In the genomic region with DNA sequence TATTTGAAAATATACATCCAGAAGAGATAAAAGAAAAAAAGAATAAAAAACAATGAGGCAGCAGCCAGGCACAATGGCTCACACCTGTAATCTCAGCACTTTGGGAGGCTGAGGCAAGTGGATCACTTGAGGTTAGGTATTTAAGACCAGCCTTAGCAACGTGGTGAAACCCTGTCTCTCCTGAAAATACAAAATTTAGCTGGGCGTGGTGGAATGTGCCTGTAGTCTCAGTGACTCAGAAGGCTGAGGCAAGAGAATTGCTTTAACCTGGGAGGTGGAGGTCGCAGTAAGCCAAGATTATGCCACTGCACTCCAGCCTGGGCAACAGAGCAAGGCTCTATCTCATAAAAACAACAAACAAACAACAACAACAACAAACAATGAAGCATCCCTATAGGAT, we compare ENCODE assay signal across 31 cellular contexts.
DNase-seq lines count a peak whose midpoint lies in the region; ATAC-seq and TF ChIP-seq lines count a peak whose summit lies in the region.
"Had no signal": no experiment of that assay in that cellular context is flagged by ENCODE, and none has a peak within 500 bp of the region (broad histone marks: within the 10 kb centered on the region; RNA-seq: fewer than 3 reads in every experiment).

No MANE protein-coding gene starts in this region.

- H3K9me3 ChIP-seq in GM23248 (ENCODE audit: low read depth) = peaks cover 5% of the 10 kb centered on the region
- no peaks in the 10 kb centered on the region; the same call in 1 of the 2 replicates for H3K9me3 ChIP-seq in PC-3 (ENCODE audit: low read length)
- no peaks in the 10 kb centered on the region for H3K9me3 ChIP-seq in trophoblast cell (ENCODE audit: insufficient read depth, low read depth, low read length)
- H3K9me3 ChIP-seq: SJSA1 had no signal

- BruUV-seq in PC-3 (replicated peaks; lab: Mats Ljungman, UMichigan) = no TSS peak

- H3F3A ChIP-seq in GM23248 (ENCODE audit: insufficient read depth) = peaks cover 7% of the 10 kb centered on the region; the same call in 1 of the 2 replicates
- H3F3A ChIP-seq in PC-3 (ENCODE audit: low read length, unreplicated experiment) = no peaks in the 10 kb centered on the region

- H2BK120ac ChIP-seq in trophoblast cell (ENCODE audit: insufficient read depth, low read length, poor library complexity) = no peak overlapping the region

- ATAC-seq in PC-3 (peak; percentile 64), esophagus mucosa (peak; percentile 72)
- no peak for ATAC-seq in activated CD8-positive, alpha-beta T cell treated with anti-CD3 and anti-CD28 coated beads for 36 hours
- ATAC-seq: right cardiac atrium, WTC11 had no signal

- peak overlapping the region; percentile 33; the same call in 1 of the 2 replicates for H2AFZ ChIP-seq in GM23248
- no peak overlapping the region for H2AFZ ChIP-seq in PC-3 (ENCODE audit: low read length)
- no peak overlapping the region for H2AFZ ChIP-seq in trophoblast cell (ENCODE audit: insufficient read depth, low read length, poor library complexity)

- no peak overlapping the region for H3K4ac ChIP-seq in trophoblast cell (ENCODE audit: low read depth, low read length)

- DNase-seq in GM23248 (peak; percentile 39), PC-3 (peak; percentile 63), trophoblast cell (peak; percentile 71 to 89), NCI-H446 treated with DMSO at 0.1 percent for 48 hours (lab: John Stamatoyannopoulos, UW) (no peak), NCI-H345 treated with DMSO at 0.1 percent for 48 hours (lab: John Stamatoyannopoulos, UW; ENCODE audit: unreplicated experiment) (no peak), COLO829 (ENCODE audit: low spot score) (no peak)
- no peak for DNase-seq in activated CD8-positive, alpha-beta T cell treated with anti-CD3 and anti-CD28 coated beads for 36 hours
- DNase-seq: activated CD4-positive, alpha-beta T cell treated with anti-CD3 and anti-CD28 coated beads, Interleukin-2, amount 10 ng/mL, durations not matched to agents 7 days and 5 days; activated effector memory CD4-positive, alpha-beta T cell treated with anti-CD3 and anti-CD28 coated beads, Interleukin-2, amount 50 U/mL, for 16 hours; activated naive CD8-positive, alpha-beta T cell treated with anti-CD3 and anti-CD28 coated beads for 36 hours; activated T-cell treated with anti-CD3 and anti-CD28 coated beads, Interleukin-2, amount 50 U/mL, for 24 hours; anterior cingulate cortex; CD8-positive, alpha-beta memory T cell; DMS153; effector CD4-positive, alpha-beta T cell; KBM-7; midbrain; naive B cell; NCI-H1417 treated with DMSO at 0.1 percent for 48 hours; NCI-H2081 treated with DMSO at 0.1 percent for 48 hours; NCI-H82; posterior cingulate gyrus; right cardiac atrium; stimulated activated CD4-positive, alpha-beta T cell treated with anti-CD3 and anti-CD28 coated beads, Interleukin-12 subunit alpha, Interleukin-12 subunit beta, amount 100 ng/mL, for 4 hours; stimulated activated CD4-positive, alpha-beta T cell treated with anti-CD3 and anti-CD28 coated beads, Interleukin-2, amount 100 ng/mL, for 48 hours; T1000; transverse colon had no signal

- no peak overlapping the region for H2BK12ac ChIP-seq in trophoblast cell (ENCODE audit: low read length)

- TF ChIP-seq CTCF in PC-3 (conservative IDR thresholded peaks at IDR 0.05; ENCODE audit: low read depth, low read length) = no peak
- no peak for TF ChIP-seq CTCF in activated CD8-positive, alpha-beta T cell treated with anti-CD3 and anti-CD28 coated beads for 36 hours (IDR thresholded peaks at IDR 0.05)

- H3K4me3 ChIP-seq in GM23248 (no peak overlapping the region), PC-3 (ENCODE audit: low read length) (no peak overlapping the region), trophoblast cell (ENCODE audit: low read depth, low read length) (no peak overlapping the region)
- H3K4me3 ChIP-seq: cardiac muscle cell, SJSA1, transverse colon had no signal

- no peak overlapping the region for H4K91ac ChIP-seq in trophoblast cell (ENCODE audit: low read depth, low read length)

- H3K27me3 ChIP-seq in GM23248 (replicated peaks; ENCODE audit: insufficient read depth) (no peaks in the 10 kb centered on the region), PC-3 (ENCODE audit: low read length) (no peaks in the 10 kb centered on the region), trophoblast cell (ENCODE audit: insufficient read depth, low read length) (no peaks in the 10 kb centered on the region)
- H3K27me3 ChIP-seq: cardiac muscle cell, SJSA1, transverse colon had no signal

- no peak overlapping the region for H3K4me3 Mint-ChIP-seq in activated CD8-positive, alpha-beta T cell treated with anti-CD3 and anti-CD28 coated beads for 36 hours
- H3K4me3 Mint-ChIP-seq: activated CD4-positive, alpha-beta T cell treated with anti-CD3 and anti-CD28 coated beads, Interleukin-2, amount 10 ng/mL, durations not matched to agents 7 days and 5 days; activated naive CD8-positive, alpha-beta T cell treated with anti-CD3 and anti-CD28 coated beads for 36 hours; activated T-cell treated with anti-CD3 and anti-CD28 coated beads, Interleukin-2, amount 50 U/mL, for 24 hours; CD8-positive, alpha-beta memory T cell; naive B cell; WTC11 had no signal

- H3K36me3 ChIP-seq in GM23248 (ENCODE audit: low read depth) = no peaks in the 10 kb centered on the region
- no peaks in the 10 kb centered on the region for H3K36me3 ChIP-seq in PC-3 (ENCODE audit: low read depth, low read length)
- no peaks in the 10 kb centered on the region for H3K36me3 ChIP-seq in trophoblast cell (ENCODE audit: control insufficient read depth in 1 of 2, insufficient read depth in 2 of 2, low read length in 2 of 2)
- H3K36me3 ChIP-seq: cardiac muscle cell, SJSA1, transverse colon had no signal

- H3K4me2 ChIP-seq in GM23248 (ENCODE audit: unreplicated experiment) = no peak overlapping the region
- no peak overlapping the region for H3K4me2 ChIP-seq in PC-3 (ENCODE audit: low read length)
- no peak overlapping the region for H3K4me2 ChIP-seq in trophoblast cell (ENCODE audit: low read length)

- H2BK5ac ChIP-seq in trophoblast cell (ENCODE audit: low read depth, low read length, poor library complexity) = no peak overlapping the region

- H3K27ac ChIP-seq in GM23248 (peak overlapping the region; percentile 44; the same call in 1 of the 2 replicates), PC-3 (ENCODE audit: low read length) (0 out of 2 replicates have a peak overlapping the region, but pooled peaks have one; percentile 9), trophoblast cell (ENCODE audit: low read depth, low read length) (no peak overlapping the region)
- H3K27ac ChIP-seq: cardiac muscle cell, SJSA1, transverse colon had no signal

- no peak overlapping the region for H2AK5ac ChIP-seq in trophoblast cell (ENCODE audit: low read length)

- no peak overlapping the region for H3K27ac Mint-ChIP-seq in activated CD8-positive, alpha-beta T cell treated with anti-CD3 and anti-CD28 coated beads for 36 hours
- H3K27ac Mint-ChIP-seq: activated CD4-positive, alpha-beta T cell treated with anti-CD3 and anti-CD28 coated beads, Interleukin-2, amount 10 ng/mL, durations not matched to agents 7 days and 5 days; activated naive CD8-positive, alpha-beta T cell treated with anti-CD3 and anti-CD28 coated beads for 36 hours; activated T-cell treated with anti-CD3 and anti-CD28 coated beads, Interleukin-2, amount 50 U/mL, for 24 hours; CD8-positive, alpha-beta memory T cell; naive B cell; WTC11 had no signal

- H4K20me1 ChIP-seq in GM23248 (ENCODE audit: insufficient read depth) = no peaks in the 10 kb centered on the region
- H4K20me1 ChIP-seq in PC-3 (ENCODE audit: low read length) = no peaks in the 10 kb centered on the region

- CTCF ChIA-PET in PC-3 (lab: Charles Lee) = interaction anchor here (0.6 kb wide), 1 partner anchor 44 kb away, joined by 3 read pairs; no protein-coding TSS in a partner anchor
- CTCF ChIA-PET in activated CD8-positive, alpha-beta T cell treated with anti-CD3 and anti-CD28 coated beads for 36 hours (lab: Charles Lee) = no interaction called here

- intact Hi-C loops in PC-3 (cut with micrococcal nuclease) = no loop called here
- intact Hi-C loops in activated CD8-positive, alpha-beta T cell treated with anti-CD3 and anti-CD28 coated beads for 36 hours (cut with micrococcal nuclease) = no loop called here

- H3K23ac ChIP-seq in trophoblast cell (ENCODE audit: low read length) = no peak overlapping the region

- no peaks in the 10 kb centered on the region for H3K36me3 Mint-ChIP-seq in activated CD8-positive, alpha-beta T cell treated with anti-CD3 and anti-CD28 coated beads for 36 hours (ENCODE audit: low read depth)

- H3K27me3 Mint-ChIP-seq in activated CD8-positive, alpha-beta T cell treated with anti-CD3 and anti-CD28 coated beads for 36 hours = no peaks in the 10 kb centered on the region
- H3K27me3 Mint-ChIP-seq: activated naive CD8-positive, alpha-beta T cell treated with anti-CD3 and anti-CD28 coated beads for 36 hours had no signal

- no peak overlapping the region for H4K8ac ChIP-seq in trophoblast cell (ENCODE audit: low read depth, low read length)

- H3K14ac ChIP-seq in trophoblast cell (ENCODE audit: low read length) = no peak overlapping the region

- POLR2A ChIA-PET in PC-3 (lab: Charles Lee; ENCODE audit: unreplicated experiment) = no interaction called here
- POLR2A ChIA-PET in activated CD8-positive, alpha-beta T cell treated with anti-CD3 and anti-CD28 coated beads for 36 hours (lab: Charles Lee) = no interaction called here

- H3K9ac ChIP-seq in GM23248 (no peak overlapping the region), PC-3 (ENCODE audit: low read length) (no peak overlapping the region), trophoblast cell (ENCODE audit: low read length) (no peak overlapping the region)

- no peaks in the 10 kb centered on the region for H3K4me1 Mint-ChIP-seq in activated CD8-positive, alpha-beta T cell treated with anti-CD3 and anti-CD28 coated beads for 36 hours (ENCODE audit: low read depth)
- H3K4me1 Mint-ChIP-seq: activated naive CD8-positive, alpha-beta T cell treated with anti-CD3 and anti-CD28 coated beads for 36 hours; CD8-positive, alpha-beta memory T cell; naive B cell had no signal

- in situ Hi-C loops in GM23248 (cut with MboI) = no loop called here

- no peaks in the 10 kb centered on the region for H3K79me1 ChIP-seq in trophoblast cell (ENCODE audit: low read length)

- H3K79me2 ChIP-seq in GM23248 (ENCODE audit: insufficient read depth) (no peaks in the 10 kb centered on the region), PC-3 (ENCODE audit: low read length) (no peaks in the 10 kb centered on the region), trophoblast cell (ENCODE audit: control insufficient read depth, insufficient read depth, low read length, poor library complexity) (no peaks in the 10 kb centered on the region)

- H3K4me1 ChIP-seq in GM23248 (ENCODE audit: insufficient read depth) = peaks cover 34% of the 10 kb centered on the region
- H3K4me1 ChIP-seq in PC-3 (ENCODE audit: insufficient read depth, low read length) = peaks cover 13% of the 10 kb centered on the region
- H3K4me1 ChIP-seq in trophoblast cell (ENCODE audit: control insufficient read depth in 1 of 2, insufficient read depth in 2 of 2, low read length in 2 of 2) = peaks cover 3 to 7% of the 10 kb centered on the region in 2 experiments
- H3K4me1 ChIP-seq: SJSA1, transverse colon had no signal

- peaks cover 11% of the 10 kb centered on the region for H3K9me3 Mint-ChIP-seq in activated CD8-positive, alpha-beta T cell treated with anti-CD3 and anti-CD28 coated beads for 36 hours

- H3K18ac ChIP-seq in trophoblast cell (ENCODE audit: low read length) = no peak overlapping the region

- 55 to 67% methylated on average over 3 of the region's 3 CpGs for WGBS in GM23248 (ENCODE audit: low coverage in 1 of 2, low lambda C conversion rate in 2 of 2, missing lambda C conversion rate in 2 of 2), 2 experiments
- WGBS in trophoblast cell (ENCODE audit: extremely low coverage, insufficient coverage, insufficient read length) = no CpG with 5 or more reads among the region's 3 CpGs

- H4K12ac ChIP-seq in trophoblast cell (ENCODE audit: low read depth, low read length) = no peak overlapping the region

- H3K9me2 ChIP-seq in GM23248 (ENCODE audit: insufficient read depth) = no peaks in the 10 kb centered on the region
- no peaks in the 10 kb centered on the region for H3K9me2 ChIP-seq in PC-3 (replicated peaks; ENCODE audit: low read length)

Comparison
In these comparisons a context has a peak if more than half of its experiments do, and no peak if none do; other contexts are left out.
1. DNase-seq: peak in GM23248 (single experiment), PC-3 (single experiment) and trophoblast cell (2 of 2); none in activated CD8-positive, alpha-beta T cell treated with anti-CD3 and anti-CD28 coated beads for 36 hours (single experiment), NCI-H446 treated with DMSO at 0.1 percent for 48 hours (single experiment), NCI-H345 treated with DMSO at 0.1 percent for 48 hours (single experiment) and COLO829 (single experiment).